ENCODE assay signal across 20 cellular contexts in the genomic region with DNA sequence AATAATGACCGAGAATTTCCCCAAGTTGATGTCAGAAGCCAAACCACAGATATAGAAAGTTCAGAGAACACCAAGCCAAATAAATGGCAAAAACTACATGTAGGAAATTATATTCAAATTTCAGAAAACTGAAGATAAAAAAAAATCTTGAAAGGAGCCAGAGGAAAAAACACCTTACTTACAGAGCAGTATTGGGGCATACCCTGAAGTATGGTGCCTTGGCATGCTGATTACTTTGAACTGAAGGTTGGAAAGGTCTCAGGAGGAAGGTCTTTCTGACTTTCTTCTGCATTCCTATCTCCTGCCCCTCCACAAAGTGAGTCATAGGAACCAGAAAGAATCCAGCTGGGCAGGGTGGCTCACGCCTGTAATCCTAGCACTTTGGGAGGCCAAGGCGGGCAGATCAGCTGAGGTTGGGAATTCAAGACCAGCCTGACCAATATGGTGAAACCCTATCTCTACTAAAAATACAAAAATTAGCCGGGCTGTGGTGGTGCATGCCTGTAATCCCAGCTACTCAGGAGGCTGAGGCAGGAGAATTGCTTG. TPM values are rescaled to one million over a fixed set of nuclear protein-coding genes. Genes with fewer than 3 reads are reported as not detected.
DNase-seq lines count a peak whose midpoint lies in the region; ATAC-seq and TF ChIP-seq lines count a peak whose summit lies in the region.
"Had no signal": no experiment of that assay in that cellular context is flagged by ENCODE, and none has a peak within 500 bp of the region (broad histone marks: within the 10 kb centered on the region; RNA-seq: fewer than 3 reads in every experiment).

No MANE protein-coding gene starts in this region.

- ATAC-seq in activated CD4-positive, alpha-beta T cell treated with anti-CD3 and anti-CD28 coated beads for 36 hours: peak; percentile 36
- ATAC-seq in stimulated activated naive CD8-positive, alpha-beta T cell treated with anti-CD3 and anti-CD28 coated beads, Interleukin-15, Interleukin-2, amounts not matched to agents 100 U/mL and 50 U/mL, for 24 hours: peak; percentile 63
- no peak for ATAC-seq in HG03442 (IDR thresholded peaks at IDR 0.05; ENCODE audit: unreplicated experiment)
- ATAC-seq: CD8-positive, alpha-beta T cell had no signal

- no peaks in the 10 kb centered on the region for H3K36me3 Mint-ChIP-seq in activated CD4-positive, alpha-beta T cell treated with anti-CD3 and anti-CD28 coated beads for 36 hours (ENCODE audit: low read depth)
- peaks cover 2% of the 10 kb centered on the region for H3K36me3 Mint-ChIP-seq in activated CD4-positive, alpha-beta T cell treated with anti-CD3 and anti-CD28 coated beads, Interleukin-2, amount 10 ng/mL, durations not matched to agents 24 days and 14 days (ENCODE audit: low read depth)
- H3K36me3 Mint-ChIP-seq in endodermal cell (ENCODE audit: low read depth): no peaks in the 10 kb centered on the region
- H3K36me3 Mint-ChIP-seq: CD14-positive monocyte; CD8-positive, alpha-beta T cell had no signal

- no peak overlapping the region for H3K27ac Mint-ChIP-seq in activated CD4-positive, alpha-beta T cell treated with anti-CD3 and anti-CD28 coated beads for 36 hours
- H3K27ac Mint-ChIP-seq in activated CD4-positive, alpha-beta T cell treated with anti-CD3 and anti-CD28 coated beads, Interleukin-2, amount 10 ng/mL, durations not matched to agents 24 days and 14 days: no peak overlapping the region
- H3K27ac Mint-ChIP-seq in endodermal cell: no peak overlapping the region
- H3K27ac Mint-ChIP-seq: CD14-positive monocyte; CD8-positive, alpha-beta T cell; HFFc6 had no signal

- no peaks in the 10 kb centered on the region for H3K36me3 ChIP-seq in endodermal cell (ENCODE audit: control insufficient read depth, insufficient read depth, low read length)
- H3K36me3 ChIP-seq: HAP-1 had no signal

- H3K27me3 Mint-ChIP-seq in activated CD4-positive, alpha-beta T cell treated with anti-CD3 and anti-CD28 coated beads for 36 hours: peaks cover 12% of the 10 kb centered on the region
- peaks cover 28% of the 10 kb centered on the region for H3K27me3 Mint-ChIP-seq in activated CD4-positive, alpha-beta T cell treated with anti-CD3 and anti-CD28 coated beads, Interleukin-2, amount 10 ng/mL, durations not matched to agents 24 days and 14 days
- peaks cover 11% of the 10 kb centered on the region for H3K27me3 Mint-ChIP-seq in endodermal cell (ENCODE audit: insufficient read depth)

- no peak overlapping the region for H3K4me3 Mint-ChIP-seq in activated CD4-positive, alpha-beta T cell treated with anti-CD3 and anti-CD28 coated beads for 36 hours
- H3K4me3 Mint-ChIP-seq in activated CD4-positive, alpha-beta T cell treated with anti-CD3 and anti-CD28 coated beads, Interleukin-2, amount 10 ng/mL, durations not matched to agents 24 days and 14 days: no peak overlapping the region
- H3K4me3 Mint-ChIP-seq in endodermal cell: no peak overlapping the region
- H3K4me3 Mint-ChIP-seq: CD14-positive monocyte; CD8-positive, alpha-beta T cell; HFFc6 had no signal

- H3K9me3 ChIP-seq in endodermal cell (ENCODE audit: control insufficient read depth, low read length): no peaks in the 10 kb centered on the region
- H3K9me3 ChIP-seq: HAP-1 had no signal

- H3K9me3 Mint-ChIP-seq in activated CD4-positive, alpha-beta T cell treated with anti-CD3 and anti-CD28 coated beads for 36 hours (ENCODE audit: low read depth): peaks cover 3% of the 10 kb centered on the region
- peaks cover 9% of the 10 kb centered on the region for H3K9me3 Mint-ChIP-seq in activated CD4-positive, alpha-beta T cell treated with anti-CD3 and anti-CD28 coated beads, Interleukin-2, amount 10 ng/mL, durations not matched to agents 24 days and 14 days
- peaks cover 4% of the 10 kb centered on the region for H3K9me3 Mint-ChIP-seq in endodermal cell
- H3K9me3 Mint-ChIP-seq: HFFc6 had no signal

- H3K4me3 ChIP-seq in endodermal cell (ENCODE audit: low read length): no peak overlapping the region
- H3K4me3 ChIP-seq: HAP-1 had no signal

- H3K27me3 ChIP-seq in endodermal cell (ENCODE audit: control insufficient read depth, insufficient read depth, low read length, poor library complexity, severe bottlenecking): no peaks in the 10 kb centered on the region

- DNase-seq in activated CD4-positive, alpha-beta T cell treated with anti-CD3 and anti-CD28 coated beads for 36 hours: no peak
- DNase-seq in activated CD4-positive, alpha-beta T cell treated with anti-CD3 and anti-CD28 coated beads, Interleukin-2, amount 10 ng/mL, durations not matched to agents 24 days and 14 days: no peak
- DNase-seq in endodermal cell: peak; percentile 48
- DNase-seq in stimulated activated naive CD8-positive, alpha-beta T cell treated with anti-CD3 and anti-CD28 coated beads, Interleukin-15, Interleukin-2, amounts not matched to agents 100 U/mL and 50 U/mL, for 24 hours: no peak
- no peak for DNase-seq in stimulated activated naive CD4-positive, alpha-beta T cell treated with Interleukin-2 at 50 U/mL for 16 hours (lab: John Stamatoyannopoulos, UW)
- no peak for DNase-seq in activated CD4-positive, CD25-positive, alpha-beta regulatory T cell (lab: John Stamatoyannopoulos, UW)
- DNase-seq: Caco-2; CD8-positive, alpha-beta T cell; DND-41; GF-D8; HFFc6; IMR-90 had no signal

- peaks cover 6% of the 10 kb centered on the region for H3K4me1 ChIP-seq in endodermal cell (ENCODE audit: control insufficient read depth, insufficient read depth, low read length)
- H3K4me1 ChIP-seq: Caco-2, HAP-1 had no signal

- no peak overlapping the region for H3K27ac ChIP-seq in endodermal cell (ENCODE audit: low read depth, low read length)
- H3K27ac ChIP-seq: 22Rv1, HL-60 had no signal

- peaks cover 14% of the 10 kb centered on the region for H3K4me1 Mint-ChIP-seq in activated CD4-positive, alpha-beta T cell treated with anti-CD3 and anti-CD28 coated beads for 36 hours
- no peaks in the 10 kb centered on the region for H3K4me1 Mint-ChIP-seq in activated CD4-positive, alpha-beta T cell treated with anti-CD3 and anti-CD28 coated beads, Interleukin-2, amount 10 ng/mL, durations not matched to agents 24 days and 14 days
- H3K4me1 Mint-ChIP-seq in endodermal cell: peaks cover 25% of the 10 kb centered on the region

- CTCF ChIA-PET in activated CD4-positive, alpha-beta T cell treated with anti-CD3 and anti-CD28 coated beads for 36 hours (lab: Charles Lee): no interaction called here

- WGBS in endodermal cell (ENCODE audit: insufficient coverage in 1 of 2, insufficient read length in 1 of 2), 2 experiments: 93 to 96% methylated on average over 3 to 4 of the region's 4 CpGs

- POLR2A ChIA-PET in activated CD4-positive, alpha-beta T cell treated with anti-CD3 and anti-CD28 coated beads for 36 hours (lab: Charles Lee): no interaction called here

- intact Hi-C loops in activated CD4-positive, alpha-beta T cell treated with anti-CD3 and anti-CD28 coated beads for 36 hours (cut with DNase I, micrococcal nuclease): no loop called here
- intact Hi-C loops in activated CD4-positive, alpha-beta T cell treated with anti-CD3 and anti-CD28 coated beads, Interleukin-2, amount 10 ng/mL, durations not matched to agents 24 days and 14 days (cut with micrococcal nuclease): no loop called here

- H3K9ac ChIP-seq in endodermal cell (ENCODE audit: extremely low read depth, low read length, poor library complexity, severe bottlenecking): no peak overlapping the region

- TF ChIP-seq CTCF in endodermal cell (conservative IDR thresholded peaks at IDR 0.05): no peak

RNA-seq across cellular contexts. Expression of a gene that starts 8.8 kb away (rescaled TPM):
- total RNA-seq in activated CD4-positive, alpha-beta T cell treated with anti-CD3 and anti-CD28 coated beads for 36 hours: not detected
- total RNA-seq in activated CD4-positive, alpha-beta T cell treated with anti-CD3 and anti-CD28 coated beads, Interleukin-2, amount 10 ng/mL, durations not matched to agents 24 days and 14 days: not detected in 2 replicates
- not detected for total RNA-seq in endodermal cell
- polyA plus RNA-seq in endodermal cell (2013, experiment 1 of 2): not detected
- not detected for polyA plus RNA-seq in endodermal cell (2013, experiment 2 of 2)
- total RNA-seq: A673; Caco-2; CD8-positive, alpha-beta T cell; H1; HFFc6; IMR-90 had no signal
- polyA plus RNA-seq: BJ, CD14-positive monocyte, H1, IMR-90 had no signal
